ENCODE assay signal across 9 cellular contexts in genomic region chr10:11822809-11823121, GRCh38. TPM values are rescaled to one million over a fixed set of nuclear protein-coding genes. Genes with fewer than 3 reads are reported as not detected.
A peak's percentile ranks its signal among the peaks of the same experiment; 100 is the strongest.
DNase-seq lines count a peak whose midpoint lies in the region; ATAC-seq lines count a peak whose summit lies in the region.
"Had no signal": no experiment of that assay in that cellular context is flagged by ENCODE, and none has a peak within 500 bp of the region (broad histone marks: within the 10 kb centered on the region; RNA-seq: fewer than 3 reads in every experiment).

No MANE protein-coding gene starts in this region.

- H3K4me3 ChIP-seq in HAP-1 (peak overlapping the region; percentile 80), iPS-20b (ENCODE audit: low read length) (peak overlapping the region; percentile 68; the same call in 1 of the 2 replicates)

- H3K9me3 ChIP-seq in HAP-1 (no peaks in the 10 kb centered on the region), iPS-20b (ENCODE audit: insufficient read depth, low read depth, low read length) (no peaks in the 10 kb centered on the region)

- no peak for DNase-seq in HAP-1 (ENCODE audit: low spot score in 2 of 2)
- DNase-seq in activated naive CD8-positive, alpha-beta T cell treated with anti-CD3 and anti-CD28 coated beads, Interleukin-2, amount 50 U/mL, for 24 hours = no peak
- DNase-seq in stimulated activated effector memory CD8-positive, alpha-beta T cell treated with anti-CD3 and anti-CD28 coated beads, Interleukin-12 subunit alpha, Interleukin-12 subunit beta, amount 100 ng/mL, for 72 hours (ENCODE audit: low spot score in 2 of 2) = no peak
- DNase-seq in left colon = no peak
- DNase-seq in NCI-H345 (lab: John Stamatoyannopoulos, UW) = no peak
- DNase-seq in GOT3 (lab: John Stamatoyannopoulos, UW) = no peak
- DNase-seq: NCI-H2171 had no signal

- no peaks in the 10 kb centered on the region for H3K9me3 Mint-ChIP-seq in activated naive CD8-positive, alpha-beta T cell treated with anti-CD3 and anti-CD28 coated beads, Interleukin-2, amount 50 U/mL, for 24 hours
- no peaks in the 10 kb centered on the region for H3K9me3 Mint-ChIP-seq in stimulated activated effector memory CD8-positive, alpha-beta T cell treated with anti-CD3 and anti-CD28 coated beads, Interleukin-12 subunit alpha, Interleukin-12 subunit beta, amount 100 ng/mL, for 72 hours

- no peak overlapping the region for H3K27ac ChIP-seq in iPS-20b (ENCODE audit: low read length)

- H3K27me3 Mint-ChIP-seq in activated naive CD8-positive, alpha-beta T cell treated with anti-CD3 and anti-CD28 coated beads, Interleukin-2, amount 50 U/mL, for 24 hours = peaks cover 51% of the 10 kb centered on the region

- no peaks in the 10 kb centered on the region for H3K27me3 ChIP-seq in HAP-1 (ENCODE audit: low read depth)
- H3K27me3 ChIP-seq in iPS-20b (ENCODE audit: insufficient read depth, low read length) = peaks cover 18% of the 10 kb centered on the region

- H3K27ac Mint-ChIP-seq in activated naive CD8-positive, alpha-beta T cell treated with anti-CD3 and anti-CD28 coated beads, Interleukin-2, amount 50 U/mL, for 24 hours = no peak overlapping the region
- no peak overlapping the region for H3K27ac Mint-ChIP-seq in stimulated activated effector memory CD8-positive, alpha-beta T cell treated with anti-CD3 and anti-CD28 coated beads, Interleukin-12 subunit alpha, Interleukin-12 subunit beta, amount 100 ng/mL, for 72 hours

- peaks cover 12% of the 10 kb centered on the region for H3K4me1 Mint-ChIP-seq in activated naive CD8-positive, alpha-beta T cell treated with anti-CD3 and anti-CD28 coated beads, Interleukin-2, amount 50 U/mL, for 24 hours
- H3K4me1 Mint-ChIP-seq in stimulated activated effector memory CD8-positive, alpha-beta T cell treated with anti-CD3 and anti-CD28 coated beads, Interleukin-12 subunit alpha, Interleukin-12 subunit beta, amount 100 ng/mL, for 72 hours = peaks cover 8% of the 10 kb centered on the region

- intact Hi-C loops in left colon (cut with DNase I, micrococcal nuclease) = no loop called here

- no peaks in the 10 kb centered on the region for H3K36me3 Mint-ChIP-seq in activated naive CD8-positive, alpha-beta T cell treated with anti-CD3 and anti-CD28 coated beads, Interleukin-2, amount 50 U/mL, for 24 hours (ENCODE audit: low read depth)
- H3K36me3 Mint-ChIP-seq in stimulated activated effector memory CD8-positive, alpha-beta T cell treated with anti-CD3 and anti-CD28 coated beads, Interleukin-12 subunit alpha, Interleukin-12 subunit beta, amount 100 ng/mL, for 72 hours = no peaks in the 10 kb centered on the region

- no peak for ATAC-seq in activated naive CD8-positive, alpha-beta T cell treated with anti-CD3 and anti-CD28 coated beads, Interleukin-2, amount 50 U/mL, for 24 hours
- ATAC-seq in stimulated activated effector memory CD8-positive, alpha-beta T cell treated with anti-CD3 and anti-CD28 coated beads, Interleukin-12 subunit alpha, Interleukin-12 subunit beta, amount 100 ng/mL, for 72 hours = no peak
- no peak for ATAC-seq in left colon
- ATAC-seq in GM21619 (IDR thresholded peaks at IDR 0.05; ENCODE audit: unreplicated experiment) = no peak

- in situ Hi-C loops in HAP-1 (cut with MboI; ENCODE audit: low sequenced_read_pairs) = no loop called here

- no peak overlapping the region for H3K9ac ChIP-seq in iPS-20b (ENCODE audit: low read depth, low read length)

- H3K4me3 Mint-ChIP-seq in activated naive CD8-positive, alpha-beta T cell treated with anti-CD3 and anti-CD28 coated beads, Interleukin-2, amount 50 U/mL, for 24 hours = peak overlapping the region; percentile 46
- peak overlapping the region; percentile 50 for H3K4me3 Mint-ChIP-seq in stimulated activated effector memory CD8-positive, alpha-beta T cell treated with anti-CD3 and anti-CD28 coated beads, Interleukin-12 subunit alpha, Interleukin-12 subunit beta, amount 100 ng/mL, for 72 hours

- H3K36me3 ChIP-seq in HAP-1 (replicated peaks) (no peaks in the 10 kb centered on the region), iPS-20b (ENCODE audit: insufficient read depth, low read depth, low read length) (no peaks in the 10 kb centered on the region)

- H3K4me1 ChIP-seq in HAP-1 (peaks cover 21% of the 10 kb centered on the region), iPS-20b (ENCODE audit: insufficient read depth, low read length) (0 out of 2 replicates have a peak, but pooled peaks cover 3% of the 10 kb centered on the region)

RNA-seq across cellular contexts. Expression of gene PROSER2, which starts 0.4 kb away (rescaled TPM):
- 10 to 100 TPM; 10.3 to 11.3 TPM for total RNA-seq in left colon
